ENCODE assay signal across 12 cellular contexts in the genomic region with DNA sequence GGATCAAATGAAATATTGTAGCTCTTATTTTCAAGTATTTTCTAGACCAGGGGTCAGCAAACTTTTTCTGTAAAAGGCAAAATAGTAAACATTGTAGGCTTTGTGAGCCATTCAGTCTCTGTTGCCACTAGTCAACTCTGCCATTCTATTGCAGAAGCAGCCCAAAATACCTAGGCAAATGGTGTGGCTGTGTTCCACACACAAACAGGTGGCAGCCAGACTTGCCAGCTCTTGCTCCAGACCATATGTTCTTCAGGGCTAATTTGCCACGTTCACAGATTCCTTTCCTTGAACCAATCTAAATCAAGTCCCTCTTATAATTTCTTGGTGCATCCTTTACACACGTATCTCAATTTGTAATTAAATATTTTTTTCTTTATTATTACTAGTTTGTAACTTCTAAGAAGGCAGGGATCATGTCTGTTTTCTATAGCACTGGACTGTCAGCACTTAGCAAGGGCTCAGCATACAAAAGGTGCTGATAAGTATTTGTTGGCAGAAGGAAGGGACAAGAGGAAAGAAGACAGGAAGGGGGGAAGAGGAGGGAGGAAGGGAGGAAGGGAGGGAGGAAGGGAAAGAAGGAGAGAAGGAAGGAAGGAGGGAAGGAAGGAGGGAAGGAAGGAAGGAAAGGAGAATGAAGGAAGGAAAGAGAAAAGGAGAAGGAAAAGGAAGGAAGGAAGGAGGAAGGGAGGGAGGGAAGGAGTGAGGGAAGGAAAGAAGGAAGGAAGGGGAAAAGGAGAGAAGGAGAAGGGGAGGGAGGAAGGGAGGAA.
DNase-seq lines count a peak whose midpoint lies in the region; ATAC-seq lines count a peak whose summit lies in the region.
"Had no signal": no experiment of that assay in that cellular context is flagged by ENCODE, and none has a peak within 500 bp of the region (broad histone marks: within the 10 kb centered on the region; RNA-seq: fewer than 3 reads in every experiment).

No MANE protein-coding gene starts in this region.

- DNase-seq in G401 (ENCODE audit: low spot score): peak; percentile 97
- DNase-seq in cerebellar cortex (ENCODE audit: low spot score): peak; percentile 96
- DNase-seq in globus pallidus (ENCODE audit: low spot score): no peak
- DNase-seq in T-helper 1 cell: no peak
- no peak for DNase-seq in GF-D8 (lab: John Stamatoyannopoulos, UW)
- DNase-seq: COR-L47, mesenchymal stem cell, tibial artery had no signal

- peak; percentile 60 for ATAC-seq in GM19467 (IDR thresholded peaks at IDR 0.05; ENCODE audit: unreplicated experiment)
- peak; percentile 75 for ATAC-seq in HG03280 (IDR thresholded peaks at IDR 0.05; ENCODE audit: unreplicated experiment)
- no peak for ATAC-seq in GM21737 (IDR thresholded peaks at IDR 0.05; ENCODE audit: unreplicated experiment)
- ATAC-seq: esophagus mucosa had no signal

- in situ Hi-C loops in G401 (cut with HindIII; ENCODE audit: low sequenced_read_pairs): no loop called here

Comparison
In these comparisons a context has a peak if more than half of its experiments do, and no peak if none do; other contexts are left out.
1. DNase-seq: peak in G401 (single experiment) and cerebellar cortex (single experiment); none in globus pallidus (single experiment), T-helper 1 cell (0 of 5) and GF-D8 (single experiment).